ENCODE assay signal across 8 cellular contexts in the genomic region with DNA sequence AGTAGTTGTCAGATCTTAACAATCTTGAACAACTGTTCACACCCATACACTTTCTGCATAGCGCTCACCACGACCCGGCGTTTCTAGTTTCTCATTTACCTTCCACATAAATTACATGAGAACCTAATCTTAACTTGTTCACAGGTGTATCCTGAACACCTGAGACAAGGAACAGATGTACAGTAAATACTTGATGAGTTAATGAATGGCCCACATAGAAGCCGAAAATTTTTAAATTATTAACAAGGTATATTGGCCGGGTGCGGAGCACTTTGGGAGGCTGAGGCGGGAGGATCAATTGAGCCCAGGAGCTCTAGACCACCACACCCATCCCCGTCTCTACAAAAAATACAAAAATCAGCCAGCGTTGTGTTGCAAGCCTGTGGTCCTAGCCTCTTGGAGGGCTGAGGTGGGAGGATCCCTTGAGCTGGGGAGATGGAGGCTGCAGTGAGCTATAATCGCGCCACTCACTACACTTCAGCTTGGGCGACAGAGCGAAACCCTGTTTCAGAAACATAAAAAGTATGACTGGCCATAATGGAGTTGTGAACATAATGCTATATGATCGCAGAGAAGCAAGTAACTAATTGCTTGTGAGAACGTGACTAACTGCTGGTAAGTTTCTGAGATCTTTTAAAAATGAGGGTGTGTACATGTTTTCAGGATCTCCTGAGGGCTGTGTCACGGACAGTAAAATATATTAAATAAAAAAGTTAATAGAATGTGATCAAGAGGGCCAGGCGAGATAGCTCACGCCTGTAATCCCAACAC. TPM values are rescaled to one million over a fixed set of nuclear protein-coding genes. Genes with fewer than 3 reads are reported as not detected.
A peak's percentile ranks its signal among the peaks of the same experiment; 100 is the strongest.
DNase-seq lines count a peak whose midpoint lies in the region; ATAC-seq and TF ChIP-seq lines count a peak whose summit lies in the region.

No MANE protein-coding gene starts in this region.

- H3K36me3 Mint-ChIP-seq in neural progenitor cell = no peaks in the 10 kb centered on the region

- TF ChIP-seq CTCF in Loucy (conservative IDR thresholded peaks at IDR 0.05; ENCODE audit: low read length) (no peak), neural progenitor cell (IDR thresholded peaks at IDR 0.05) (no peak)

- H3K4me2 ChIP-seq in Loucy (ENCODE audit: low read depth, low read length, poor library complexity, severe bottlenecking) (peak overlapping the region; percentile 97), neural progenitor cell (peak overlapping the region; percentile 75)

- H2AFZ ChIP-seq in Loucy (ENCODE audit: low read length) = peak overlapping the region; percentile 83
- H2AFZ ChIP-seq in neural progenitor cell (replicated peaks) = no peak overlapping the region

- no peaks in the 10 kb centered on the region for H3K27me3 ChIP-seq in Loucy (ENCODE audit: insufficient read depth, low read length, poor library complexity, severe bottlenecking)
- H3K27me3 ChIP-seq in duodenal mucosa (ENCODE audit: control insufficient read depth in 1 of 2, insufficient read depth in 2 of 2, low read length in 2 of 2) = no peaks in the 10 kb centered on the region
- H3K27me3 ChIP-seq in neural progenitor cell = no peaks in the 10 kb centered on the region

- H3F3A ChIP-seq in Loucy (ENCODE audit: low read depth) = peaks cover 6% of the 10 kb centered on the region; the same call in 1 of the 2 replicates
- peaks cover 16% of the 10 kb centered on the region for H3F3A ChIP-seq in neural progenitor cell (ENCODE audit: low read depth)

- no peak for ATAC-seq in HG03469 (IDR thresholded peaks at IDR 0.05; ENCODE audit: unreplicated experiment)
- no peak for ATAC-seq in HG02571 (IDR thresholded peaks at IDR 0.05; ENCODE audit: unreplicated experiment)

- H3K9me3 ChIP-seq in Loucy (ENCODE audit: insufficient read depth, low read depth, low read length) (no peaks in the 10 kb centered on the region), duodenal mucosa (ENCODE audit: control insufficient read depth in 1 of 2, low read length in 2 of 2) (no peaks in the 10 kb centered on the region), neural progenitor cell (ENCODE audit: low read depth) (no peaks in the 10 kb centered on the region)

- no peaks in the 10 kb centered on the region for H3K9me2 ChIP-seq in Loucy (replicated peaks; ENCODE audit: low read depth, low read length)

- DNase-seq in neural progenitor cell (ENCODE audit: low spot score) (no peak), NCI-H1694 treated with DMSO at 0.1 percent for 48 hours (lab: John Stamatoyannopoulos, UW) (no peak), NOMO-1 treated with DMSO at 0.1 percent for 48 hours (lab: John Stamatoyannopoulos, UW; ENCODE audit: unreplicated experiment) (no peak)

- H3K27ac ChIP-seq in duodenal mucosa (ENCODE audit: low read depth, low read length) (peak overlapping the region; percentile 90), neural progenitor cell (peak overlapping the region; percentile 82)

- peak overlapping the region; percentile 87 for H3K9ac ChIP-seq in Loucy (ENCODE audit: low read depth, low read length, poor library complexity, severe bottlenecking)
- H3K9ac ChIP-seq in duodenal mucosa (ENCODE audit: low read depth in 1 of 2, low read length in 2 of 2) = peak overlapping the region; percentile 78 to 97
- H3K9ac ChIP-seq in neural progenitor cell = peak overlapping the region; percentile 82

- no peaks in the 10 kb centered on the region for H3K9me3 Mint-ChIP-seq in neural progenitor cell

- H3K36me3 ChIP-seq in Loucy (ENCODE audit: insufficient read depth, low read length) = no peaks in the 10 kb centered on the region
- H3K36me3 ChIP-seq in duodenal mucosa (ENCODE audit: control insufficient read depth in 1 of 2, insufficient read depth in 2 of 2, low read length in 2 of 2) = no peaks in the 10 kb centered on the region
- H3K36me3 ChIP-seq in neural progenitor cell = no peaks in the 10 kb centered on the region

- peak overlapping the region; percentile 94 for H3K27ac Mint-ChIP-seq in neural progenitor cell

- H3K79me2 ChIP-seq in Loucy (ENCODE audit: insufficient read depth, low read length) (peaks cover 39% of the 10 kb centered on the region), neural progenitor cell (ENCODE audit: low read depth) (peaks cover 55% of the 10 kb centered on the region)

- H3K4me1 ChIP-seq in Loucy (ENCODE audit: insufficient read depth, low read length, poor library complexity, severe bottlenecking) (peaks cover 20% of the 10 kb centered on the region), duodenal mucosa (ENCODE audit: control insufficient read depth in 1 of 2, insufficient read depth in 2 of 2, low read length in 2 of 2) (peaks cover 15 to 20% of the 10 kb centered on the region in 2 donors), neural progenitor cell (peaks cover 9% of the 10 kb centered on the region)

- H4K20me1 ChIP-seq in Loucy (ENCODE audit: insufficient read depth, low read length, poor library complexity, severe bottlenecking) (peaks cover 33% of the 10 kb centered on the region), neural progenitor cell (ENCODE audit: low read depth) (peaks cover 28% of the 10 kb centered on the region)

- H3K4me3 Mint-ChIP-seq in neural progenitor cell = peak overlapping the region; percentile 92

- peak overlapping the region; percentile 70; the same call in 1 of the 2 replicates for H3K4me3 ChIP-seq in GM08714 (ENCODE audit: low read length)
- peak overlapping the region; percentile 94 for H3K4me3 ChIP-seq in Loucy (ENCODE audit: low read length, poor library complexity, severe bottlenecking)
- H3K4me3 ChIP-seq in duodenal mucosa (ENCODE audit: low read depth in 1 of 2, low read length in 2 of 2) = peak overlapping the region; percentile 83 to 86
- peak overlapping the region; percentile 88 for H3K4me3 ChIP-seq in neural progenitor cell

- H3K4me1 Mint-ChIP-seq in neural progenitor cell = peaks cover 17% of the 10 kb centered on the region

- H3K27me3 Mint-ChIP-seq in neural progenitor cell (ENCODE audit: insufficient read depth, low read depth) = peaks cover 4% of the 10 kb centered on the region

RNA-seq across cellular contexts. Expression of gene SMARCC1, which starts 1.0 kb away (rescaled TPM):
- total RNA-seq in neural progenitor cell (ENCODE audit: low replicate concordance) = 167 and 175 TPM in 2 replicates

RNA-seq across cellular contexts. Expression of gene DHX30, which starts 20.2 kb away (rescaled TPM):
- 70.9 and 116 TPM in 2 replicates for total RNA-seq in neural progenitor cell (ENCODE audit: low replicate concordance)
